1 cellular context compared by ENCODE assay signal in genomic region chr22:41445171-41446056, GRCh38.
TF ChIP-seq lines count a peak whose summit lies in the region.

No MANE protein-coding gene starts in this region.

TF ChIP-seq in HEK293, 187 proteins besides CTCF, POLR2A, EP300 and RAD21 (continued from another document and continues in another):
- TF ChIP-seq, protein P1, sequence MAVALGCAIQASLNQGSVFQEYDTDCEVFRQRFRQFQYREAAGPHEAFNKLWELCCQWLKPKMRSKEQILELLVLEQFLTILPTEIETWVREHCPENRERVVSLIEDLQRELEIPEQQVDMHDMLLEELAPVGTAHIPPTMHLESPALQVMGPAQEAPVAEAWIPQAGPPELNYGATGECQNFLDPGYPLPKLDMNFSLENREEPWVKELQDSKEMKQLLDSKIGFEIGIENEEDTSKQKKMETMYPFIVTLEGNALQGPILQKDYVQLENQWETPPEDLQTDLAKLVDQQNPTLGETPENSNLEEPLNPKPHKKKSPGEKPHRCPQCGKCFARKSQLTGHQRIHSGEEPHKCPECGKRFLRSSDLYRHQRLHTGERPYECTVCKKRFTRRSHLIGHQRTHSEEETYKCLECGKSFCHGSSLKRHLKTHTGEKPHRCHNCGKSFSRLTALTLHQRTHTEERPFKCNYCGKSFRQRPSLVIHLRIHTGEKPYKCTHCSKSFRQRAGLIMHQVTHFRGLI (tag by site-specific recombination; IDR thresholded peaks at IDR 0.05) = no peak
- TF ChIP-seq, protein P2, sequence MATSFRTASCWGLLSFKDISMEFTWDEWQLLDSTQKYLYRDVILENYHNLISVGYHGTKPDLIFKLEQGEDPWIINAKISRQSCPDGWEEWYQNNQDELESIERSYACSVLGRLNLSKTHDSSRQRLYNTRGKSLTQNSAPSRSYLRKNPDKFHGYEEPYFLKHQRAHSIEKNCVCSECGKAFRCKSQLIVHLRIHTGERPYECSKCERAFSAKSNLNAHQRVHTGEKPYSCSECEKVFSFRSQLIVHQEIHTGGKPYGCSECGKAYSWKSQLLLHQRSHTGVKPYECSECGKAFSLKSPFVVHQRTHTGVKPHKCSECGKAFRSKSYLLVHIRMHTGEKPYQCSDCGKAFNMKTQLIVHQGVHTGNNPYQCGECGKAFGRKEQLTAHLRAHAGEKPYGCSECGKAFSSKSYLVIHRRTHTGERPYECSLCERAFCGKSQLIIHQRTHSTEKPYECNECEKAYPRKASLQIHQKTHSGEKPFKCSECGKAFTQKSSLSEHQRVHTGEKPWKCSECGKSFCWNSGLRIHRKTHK (tag by site-specific recombination; IDR thresholded peaks at IDR 0.05) = no peak
- TF ChIP-seq SP2 (tag by site-specific recombination; IDR thresholded peaks at IDR 0.05) = peak; percentile 35
- no peak for TF ChIP-seq ZNF548 (tag by site-specific recombination; IDR thresholded peaks at IDR 0.05)
- TF ChIP-seq ZNF274 (IDR thresholded peaks at IDR 0.05; ENCODE audit: low read length) = no peak
- TF ChIP-seq ZNF274 (tag by site-specific recombination; IDR thresholded peaks at IDR 0.05; ENCODE audit: borderline replicate concordance) = no peak
- TF ChIP-seq ZNF398 (tag by site-specific recombination; IDR thresholded peaks at IDR 0.05) = peak; percentile 82
- no peak for TF ChIP-seq ZNF138 (tag by site-specific recombination; IDR thresholded peaks at IDR 0.05; ENCODE audit: borderline replicate concordance)
- no peak for TF ChIP-seq ZNF266 (tag by site-specific recombination; IDR thresholded peaks at IDR 0.05; ENCODE audit: low read depth)
- TF ChIP-seq ZSCAN5A (tag by site-specific recombination; IDR thresholded peaks at IDR 0.05) = no peak
- TF ChIP-seq ZNF24 (tag by site-specific recombination; IDR thresholded peaks at IDR 0.05) = no peak
- TF ChIP-seq EGR2 (tag by site-specific recombination; IDR thresholded peaks at IDR 0.05; ENCODE audit: low read depth) = peak; percentile 78
- no peak for TF ChIP-seq ZNF658 (tag by site-specific recombination; IDR thresholded peaks at IDR 0.05)
- TF ChIP-seq GLI4 (tag by site-specific recombination; IDR thresholded peaks at IDR 0.05) = no peak
- TF ChIP-seq ZFHX2 (tag by site-specific recombination; conservative IDR thresholded peaks at IDR 0.05) = peak; percentile 74
- TF ChIP-seq ZBTB17 (tag by site-specific recombination; IDR thresholded peaks at IDR 0.05) = no peak
- peak; percentile 28; the same call in 1 of the 2 replicates for TF ChIP-seq ZBTB11 (tag by site-specific recombination; conservative IDR thresholded peaks at IDR 0.05; ENCODE audit: low read depth)
- no peak for TF ChIP-seq ZNF248 (tag by site-specific recombination; IDR thresholded peaks at IDR 0.05)
- no peak for TF ChIP-seq ZNF202 (tag by site-specific recombination; IDR thresholded peaks at IDR 0.05; ENCODE audit: borderline replicate concordance)
- TF ChIP-seq ZNF426 (tag by site-specific recombination; IDR thresholded peaks at IDR 0.05) = no peak
- peak; percentile 20; the same call in 1 of the 2 replicates for TF ChIP-seq ZBTB1 (tag by site-specific recombination; IDR thresholded peaks at IDR 0.05)
- TF ChIP-seq ZNF362 (tag by site-specific recombination; IDR thresholded peaks at IDR 0.05) = no peak
- peak; percentile 93 for TF ChIP-seq WT1 (tag by site-specific recombination; IDR thresholded peaks at IDR 0.05)
- no peak for TF ChIP-seq ZNF791 (tag by site-specific recombination; IDR thresholded peaks at IDR 0.05)
- peak; percentile 10; the same call in 1 of the 2 replicates for TF ChIP-seq ZNF692 (tag by site-specific recombination; IDR thresholded peaks at IDR 0.05)
- TF ChIP-seq KLF17 (tag by site-specific recombination; IDR thresholded peaks at IDR 0.05) = peak; percentile 78; the same call in 1 of the 2 replicates
- 0 out of 2 replicates have a peak, but pooled peaks have one; percentile 49 for TF ChIP-seq ZEB2 (tag by site-specific recombination; IDR thresholded peaks at IDR 0.05)
- no peak for TF ChIP-seq ZNF626 (tag by site-specific recombination; IDR thresholded peaks at IDR 0.05)
- no peak for TF ChIP-seq ZFP69B (tag by site-specific recombination; IDR thresholded peaks at IDR 0.05)
- TF ChIP-seq ZNF621 (tag by site-specific recombination; IDR thresholded peaks at IDR 0.05) = no peak
- TF ChIP-seq, protein P3, sequence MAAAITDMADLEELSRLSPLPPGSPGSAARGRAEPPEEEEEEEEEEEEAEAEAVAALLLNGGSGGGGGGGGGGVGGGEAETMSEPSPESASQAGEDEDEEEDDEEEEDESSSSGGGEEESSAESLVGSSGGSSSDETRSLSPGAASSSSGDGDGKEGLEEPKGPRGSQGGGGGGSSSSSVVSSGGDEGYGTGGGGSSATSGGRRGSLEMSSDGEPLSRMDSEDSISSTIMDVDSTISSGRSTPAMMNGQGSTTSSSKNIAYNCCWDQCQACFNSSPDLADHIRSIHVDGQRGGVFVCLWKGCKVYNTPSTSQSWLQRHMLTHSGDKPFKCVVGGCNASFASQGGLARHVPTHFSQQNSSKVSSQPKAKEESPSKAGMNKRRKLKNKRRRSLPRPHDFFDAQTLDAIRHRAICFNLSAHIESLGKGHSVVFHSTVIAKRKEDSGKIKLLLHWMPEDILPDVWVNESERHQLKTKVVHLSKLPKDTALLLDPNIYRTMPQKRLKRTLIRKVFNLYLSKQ (tag by site-specific recombination; IDR thresholded peaks at IDR 0.05; ENCODE audit: borderline replicate concordance) = no peak
- TF ChIP-seq HOXD13 (CRISPR knock-in tag; IDR thresholded peaks at IDR 0.05; ENCODE audit: borderline replicate concordance) = no peak
- TF ChIP-seq ZNF518A (tag by site-specific recombination; conservative IDR thresholded peaks at IDR 0.05; ENCODE audit: low read depth) = no peak
- TF ChIP-seq ZNF521 (tag by site-specific recombination; IDR thresholded peaks at IDR 0.05) = no peak
- TF ChIP-seq, protein P4, sequence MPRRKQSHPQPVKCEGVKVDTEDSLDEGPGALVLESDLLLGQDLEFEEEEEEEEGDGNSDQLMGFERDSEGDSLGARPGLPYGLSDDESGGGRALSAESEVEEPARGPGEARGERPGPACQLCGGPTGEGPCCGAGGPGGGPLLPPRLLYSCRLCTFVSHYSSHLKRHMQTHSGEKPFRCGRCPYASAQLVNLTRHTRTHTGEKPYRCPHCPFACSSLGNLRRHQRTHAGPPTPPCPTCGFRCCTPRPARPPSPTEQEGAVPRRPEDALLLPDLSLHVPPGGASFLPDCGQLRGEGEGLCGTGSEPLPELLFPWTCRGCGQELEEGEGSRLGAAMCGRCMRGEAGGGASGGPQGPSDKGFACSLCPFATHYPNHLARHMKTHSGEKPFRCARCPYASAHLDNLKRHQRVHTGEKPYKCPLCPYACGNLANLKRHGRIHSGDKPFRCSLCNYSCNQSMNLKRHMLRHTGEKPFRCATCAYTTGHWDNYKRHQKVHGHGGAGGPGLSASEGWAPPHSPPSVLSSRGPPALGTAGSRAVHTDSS (tag by site-specific recombination; IDR thresholded peaks at IDR 0.05) = no peak
- TF ChIP-seq ZNF133 (tag by site-specific recombination; IDR thresholded peaks at IDR 0.05) = no peak
- TF ChIP-seq ZSCAN16 (tag by site-specific recombination; IDR thresholded peaks at IDR 0.05) = no peak
